Comparison of ENCODE assay signal across 20 cellular contexts in the genomic region with DNA sequence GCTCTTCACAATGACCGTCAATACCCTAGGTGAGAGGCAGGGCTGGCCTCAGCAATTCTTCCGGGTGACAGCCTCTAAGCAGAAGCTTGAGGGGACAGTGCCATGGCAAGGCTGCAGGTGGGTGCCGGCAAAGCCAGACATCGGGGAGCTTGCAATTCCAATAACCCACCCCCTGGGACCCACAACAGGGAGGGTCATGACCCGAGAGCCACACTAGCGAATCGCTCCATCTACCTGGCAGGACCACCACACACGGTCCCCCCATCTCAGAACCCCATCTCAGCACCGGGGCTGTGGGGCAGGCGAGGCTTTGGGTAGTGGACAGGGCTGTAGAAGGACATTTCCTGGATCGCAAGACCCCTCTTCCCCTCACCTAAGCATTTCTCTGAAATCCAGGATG.
"Had no signal": no experiment of that assay in that cellular context is flagged by ENCODE, and none has a peak within 500 bp of the region (broad histone marks: within the 10 kb centered on the region; RNA-seq: fewer than 3 reads in every experiment).

No MANE protein-coding gene starts in this region.

- H3K4me3 Mint-ChIP-seq: activated naive CD4-positive, alpha-beta T cell treated with anti-CD3 and anti-CD28 coated beads, Interleukin-2, amount 50 U/mL, for 24 hours; neural progenitor cell; WTC11 had no signal

- H3K4me3 ChIP-seq: gastrocnemius medialis, neural progenitor cell, prostate gland, spleen, tibial artery had no signal

- H3K4me2 ChIP-seq: neural progenitor cell had no signal

- H3K27ac Mint-ChIP-seq: activated naive CD4-positive, alpha-beta T cell treated with anti-CD3 and anti-CD28 coated beads, Interleukin-2, amount 50 U/mL, for 24 hours; neural progenitor cell; WTC11 had no signal

- DNase-seq: activated CD4-positive, alpha-beta T cell treated with anti-CD3 and anti-CD28 coated beads, Interleukin-2, amount 50 U/mL, for 48 hours; activated gamma-delta T cell treated with Interleukin-2 at 50 U/mL for 16 hours; anterior cingulate cortex; caudate nucleus; effector memory CD4-positive, alpha-beta T cell; gastrocnemius medialis; hypothalamus; left ventricle myocardium superior; mammary epithelial cell; spleen; stimulated activated CD4-positive, alpha-beta T cell treated with anti-CD3 and anti-CD28 coated beads, Interleukin-4, amount 100 ng/mL, for 1 hour; stimulated activated naive CD4-positive, alpha-beta T cell treated with Interleukin-2 at 50 U/mL for 16 hours; T-helper 9 cell had no signal

- H3K4me1 ChIP-seq: prostate gland had no signal

- H3K27me3 ChIP-seq: gastrocnemius medialis, neural progenitor cell, spleen, tibial artery had no signal

- H3K9me3 Mint-ChIP-seq: activated naive CD4-positive, alpha-beta T cell treated with anti-CD3 and anti-CD28 coated beads, Interleukin-2, amount 50 U/mL, for 24 hours; neural progenitor cell; WTC11 had no signal

- H2AFZ ChIP-seq: neural progenitor cell had no signal

- ATAC-seq: esophagus mucosa, gastrocnemius medialis, left ventricle myocardium superior, WTC11 had no signal

- H3K36me3 ChIP-seq: gastrocnemius medialis, neural progenitor cell, prostate gland, spleen, tibial artery had no signal

- H3K4me1 Mint-ChIP-seq: activated naive CD4-positive, alpha-beta T cell treated with anti-CD3 and anti-CD28 coated beads, Interleukin-2, amount 50 U/mL, for 24 hours had no signal

- H3K9me3 ChIP-seq: gastrocnemius medialis, prostate gland, spleen, tibial artery had no signal

- H3K36me3 Mint-ChIP-seq: activated naive CD4-positive, alpha-beta T cell treated with anti-CD3 and anti-CD28 coated beads, Interleukin-2, amount 50 U/mL, for 24 hours; brain; neural progenitor cell; WTC11 had no signal

- H3K27ac ChIP-seq: gastrocnemius medialis, neural progenitor cell, prostate gland had no signal
